Comparison of ENCODE assay signal across 1 cellular context in genomic region chr2:3683748-3684454, GRCh38.
TF ChIP-seq lines count a peak whose summit lies in the region.

No MANE protein-coding gene starts in this region.

TF ChIP-seq in GM12878, 131 proteins besides CTCF, POLR2A, EP300 and RAD21 (continued from another document):
- TF ChIP-seq ZNF592 (IDR thresholded peaks at IDR 0.05) (no peak), POLR2AphosphoS2 (IDR thresholded peaks at IDR 0.05; ENCODE audit: low read depth, low read length) (no peak), CBX3 (IDR thresholded peaks at IDR 0.05; ENCODE audit: borderline replicate concordance, low read depth) (no peak), ZNF217 (IDR thresholded peaks at IDR 0.05) (no peak), SUZ12 (IDR thresholded peaks at IDR 0.05; ENCODE audit: unreplicated experiment) (no peak), MEF2A (IDR thresholded peaks at IDR 0.05; ENCODE audit: insufficient read depth, low read depth, low read length) (no peak), IRF4 (IDR thresholded peaks at IDR 0.05; ENCODE audit: low read depth, low read length) (no peak)
